In the genomic region with DNA sequence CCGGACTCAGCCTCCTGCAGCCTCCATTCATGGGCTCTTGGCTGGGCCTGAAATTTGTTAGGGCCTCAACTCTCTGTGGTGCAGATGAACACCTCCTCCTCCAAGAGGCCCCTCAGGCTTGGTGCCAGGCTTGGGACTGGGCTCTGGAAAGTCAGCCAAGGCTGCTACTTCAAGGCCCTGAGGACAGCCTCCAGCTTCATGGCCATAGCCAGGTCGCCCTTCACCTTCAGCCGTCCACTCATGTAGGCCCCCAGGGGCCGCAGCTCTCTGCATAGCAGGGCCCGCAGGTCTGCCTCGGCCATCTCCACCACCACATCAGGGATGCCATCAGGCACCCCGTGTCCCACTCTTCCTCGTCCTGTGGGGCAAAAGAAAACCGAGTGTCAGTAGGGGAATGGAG, we compare ENCODE assay signal across 13 cellular contexts. TPM values are rescaled to one million over a fixed set of nuclear protein-coding genes. Genes with fewer than 3 reads are reported as not detected.
A peak's percentile ranks its signal among the peaks of the same experiment; 100 is the strongest.
DNase-seq lines count a peak whose midpoint lies in the region; ATAC-seq and TF ChIP-seq lines count a peak whose summit lies in the region.
"Had no signal": no experiment of that assay in that cellular context is flagged by ENCODE, and none has a peak within 500 bp of the region (broad histone marks: within the 10 kb centered on the region; RNA-seq: fewer than 3 reads in every experiment).

No MANE protein-coding gene starts in this region.

- no peak for DNase-seq in activated CD4-positive, alpha-beta T cell treated with anti-CD3 and anti-CD28 coated beads, Interleukin-2, amount 10 ng/mL, durations not matched to agents 7 days and 5 days
- DNase-seq in activated CD4-positive, alpha-beta T cell treated with anti-CD3 and anti-CD28 coated beads for 4 hours, result no peak
- no peak for DNase-seq in mesenchymal stem cell
- DNase-seq in NCI-H2081 (lab: John Stamatoyannopoulos, UW), result no peak
- DNase-seq in GM23338 (ENCODE audit: low spot score), result no peak
- no peak for DNase-seq in HCEC 1CT
- DNase-seq: activated T-cell treated with anti-CD3 and anti-CD28 coated beads, Interleukin-2, amount 50 U/mL, for 72 hours; DND-41 had no signal

- peak overlapping the region; percentile 91 for H2BK120ac ChIP-seq in mesenchymal stem cell (ENCODE audit: low read depth, low read length)

- H3K4me1 ChIP-seq in mesenchymal stem cell (ENCODE audit: control insufficient read depth, insufficient read depth, low read depth, low read length), result peaks cover 70% of the 10 kb centered on the region
- H3K4me1 ChIP-seq in thymus (ENCODE audit: control insufficient read depth, insufficient read depth, low read length), result peaks cover 33% of the 10 kb centered on the region
- H3K4me1 ChIP-seq in GM23338 (ENCODE audit: insufficient read depth), result no peaks in the 10 kb centered on the region

- H3K14ac ChIP-seq in mesenchymal stem cell (ENCODE audit: low read length in 2 of 2), result peak overlapping the region in 1 of 2 experiments; percentile 96

- H3K79me2 ChIP-seq in GM23338 (replicated peaks; ENCODE audit: insufficient read depth), result no peaks in the 10 kb centered on the region

- H3K27me3 ChIP-seq in mesenchymal stem cell (ENCODE audit: control insufficient read depth in 1 of 2, insufficient read depth in 1 of 2, low read length in 2 of 2), result no peaks in the 10 kb centered on the region
- no peaks in the 10 kb centered on the region for H3K27me3 ChIP-seq in thymus (ENCODE audit: control insufficient read depth, insufficient read depth)
- H3K27me3 ChIP-seq in GM23338 (ENCODE audit: insufficient read depth), result no peaks in the 10 kb centered on the region
- H3K27me3 ChIP-seq: right lobe of liver had no signal

- POLR2A ChIA-PET in activated CD4-positive, alpha-beta T cell treated with anti-CD3 and anti-CD28 coated beads, Interleukin-2, amount 10 ng/mL, durations not matched to agents 7 days and 5 days (lab: Charles Lee), result interaction anchor here (1.0 kb wide), 1 partner anchor 11 kb away, joined by 3 read pairs; the partner anchor contains the start of gene PML

- peak overlapping the region; percentile 100 for H2BK5ac ChIP-seq in mesenchymal stem cell (ENCODE audit: low read depth, low read length, poor library complexity, severe bottlenecking)

- H4K20me1 ChIP-seq in GM23338 (replicated peaks; ENCODE audit: insufficient read depth), result no peaks in the 10 kb centered on the region

- no peaks in the 10 kb centered on the region for H3K9me2 ChIP-seq in GM23338 (ENCODE audit: insufficient read depth)

- H3K27ac Mint-ChIP-seq in activated CD4-positive, alpha-beta T cell treated with anti-CD3 and anti-CD28 coated beads, Interleukin-2, amount 10 ng/mL, durations not matched to agents 7 days and 5 days, result peak overlapping the region; percentile 65
- H3K27ac Mint-ChIP-seq in brain (peak overlapping the region; percentile 9 to 99 (median 94)), GM23338 (no peak overlapping the region)
- H3K27ac Mint-ChIP-seq: activated T-cell treated with anti-CD3 and anti-CD28 coated beads, Interleukin-2, amount 50 U/mL, for 72 hours had no signal

- no peaks in the 10 kb centered on the region for H3F3A ChIP-seq in GM23338 (replicated peaks; ENCODE audit: low read depth)

- H3K27me3 Mint-ChIP-seq in activated CD4-positive, alpha-beta T cell treated with anti-CD3 and anti-CD28 coated beads, Interleukin-2, amount 10 ng/mL, durations not matched to agents 7 days and 5 days, result no peaks in the 10 kb centered on the region
- H3K27me3 Mint-ChIP-seq in brain (peaks cover 7% of the 10 kb centered on the region), GM23338 (ENCODE audit: insufficient read depth, low read depth, poor library complexity) (peaks cover 12% of the 10 kb centered on the region)
- H3K27me3 Mint-ChIP-seq: dendritic cell treated with granulocyte-macrophage colony-stimulating factor and Interleukin-4, amounts not matched to agents 40 ng/mL and 50 ng/mL, for 4 days had no signal

- H3K4me3 Mint-ChIP-seq in activated CD4-positive, alpha-beta T cell treated with anti-CD3 and anti-CD28 coated beads, Interleukin-2, amount 10 ng/mL, durations not matched to agents 7 days and 5 days, result no peak overlapping the region
- H3K4me3 Mint-ChIP-seq in brain, result no peak overlapping the region
- H3K4me3 Mint-ChIP-seq in GM23338, result no peak overlapping the region
- H3K4me3 Mint-ChIP-seq: activated T-cell treated with anti-CD3 and anti-CD28 coated beads, Interleukin-2, amount 50 U/mL, for 72 hours; dendritic cell treated with granulocyte-macrophage colony-stimulating factor and Interleukin-4, amounts not matched to agents 40 ng/mL and 50 ng/mL, for 4 days had no signal

- peak overlapping the region in 1 of 2 experiments; percentile 7 for H3K4me3 ChIP-seq in mesenchymal stem cell (ENCODE audit: insufficient read depth in 1 of 2, low read depth in 1 of 2, low read length in 2 of 2)
- no peak overlapping the region for H3K4me3 ChIP-seq in thymus (ENCODE audit: low read length)
- H3K4me3 ChIP-seq in GM23338, result no peak overlapping the region
- H3K4me3 ChIP-seq: A549, right lobe of liver had no signal

- H3K9me3 Mint-ChIP-seq in activated CD4-positive, alpha-beta T cell treated with anti-CD3 and anti-CD28 coated beads, Interleukin-2, amount 10 ng/mL, durations not matched to agents 7 days and 5 days, result no peaks in the 10 kb centered on the region
- peaks cover 0 to 3% (median 0%) of the 10 kb centered on the region in 5 experiments for H3K9me3 Mint-ChIP-seq in brain
- no peaks in the 10 kb centered on the region for H3K9me3 Mint-ChIP-seq in GM23338
- H3K9me3 Mint-ChIP-seq: activated T-cell treated with anti-CD3 and anti-CD28 coated beads, Interleukin-2, amount 50 U/mL, for 72 hours; dendritic cell treated with granulocyte-macrophage colony-stimulating factor and Interleukin-4, amounts not matched to agents 40 ng/mL and 50 ng/mL, for 4 days had no signal

- H3K79me1 ChIP-seq in mesenchymal stem cell (replicated peaks; ENCODE audit: low read length, poor library complexity, severe bottlenecking), result peaks cover 3% of the 10 kb centered on the region

- no peak for TF ChIP-seq CTCF in brain (conservative IDR thresholded peaks at IDR 0.05)
- no peak for TF ChIP-seq CTCF in GM23338 (conservative IDR thresholded peaks at IDR 0.05; ENCODE audit: low read depth in 2 of 2)

- peak overlapping the region; percentile 99 for H3K27ac ChIP-seq in mesenchymal stem cell (ENCODE audit: low read length, poor library complexity, severe bottlenecking)
- peak overlapping the region; percentile 37 for H3K27ac ChIP-seq in thymus (ENCODE audit: low read depth)
- H3K27ac ChIP-seq in GM23338 (ENCODE audit: low read depth), result no peak overlapping the region
- H3K27ac ChIP-seq: right lobe of liver had no signal

- ATAC-seq in GM23338, result no peak
- ATAC-seq: activated T-cell treated with anti-CD3 and anti-CD28 coated beads, Interleukin-2, amount 50 U/mL, for 72 hours had no signal

- H3K9ac ChIP-seq in mesenchymal stem cell (ENCODE audit: low read length), result peak overlapping the region; percentile 82

- H3K36me3 ChIP-seq in mesenchymal stem cell (ENCODE audit: control insufficient read depth in 1 of 2, insufficient read depth in 2 of 2, low read depth in 1 of 2, low read length in 2 of 2) (peaks cover 21 to 27% of the 10 kb centered on the region in 2 experiments), thymus (ENCODE audit: control insufficient read depth, insufficient read depth) (peaks cover 35% of the 10 kb centered on the region), GM23338 (ENCODE audit: insufficient read depth) (no peaks in the 10 kb centered on the region)

- H2AFZ ChIP-seq in mesenchymal stem cell (ENCODE audit: low read depth, low read length) (no peak overlapping the region), GM23338 (no peak overlapping the region)

- CTCF ChIA-PET in activated CD4-positive, alpha-beta T cell treated with anti-CD3 and anti-CD28 coated beads, Interleukin-2, amount 10 ng/mL, durations not matched to agents 7 days and 5 days (lab: Charles Lee), result interaction anchor here (0.5 to 1.4 kb wide), 3 partner anchors 9 to 25 kb away, joined by 3 to 5 read pairs (median 3); partner anchors contain the start of gene STOML1

- H2BK12ac ChIP-seq in mesenchymal stem cell (ENCODE audit: low read length in 2 of 2), result peak overlapping the region; percentile 99 to 100

- H2AK5ac ChIP-seq in mesenchymal stem cell (ENCODE audit: low read length, severe bottlenecking), result peak overlapping the region; percentile 99

- H4K91ac ChIP-seq in mesenchymal stem cell (ENCODE audit: low read length), result peak overlapping the region; percentile 99

- peaks cover 57% of the 10 kb centered on the region for H3K4me1 Mint-ChIP-seq in activated CD4-positive, alpha-beta T cell treated with anti-CD3 and anti-CD28 coated beads, Interleukin-2, amount 10 ng/mL, durations not matched to agents 7 days and 5 days
- peaks cover 53% of the 10 kb centered on the region for H3K4me1 Mint-ChIP-seq in brain
- no peaks in the 10 kb centered on the region; the same call in 2 of the 3 replicates for H3K4me1 Mint-ChIP-seq in GM23338

- H3K9me3 ChIP-seq in mesenchymal stem cell (ENCODE audit: control insufficient read depth, low read length) (no peaks in the 10 kb centered on the region), thymus (ENCODE audit: control insufficient read depth) (no peaks in the 10 kb centered on the region)
- H3K9me3 ChIP-seq: A549, right lobe of liver had no signal

- H3K4ac ChIP-seq in mesenchymal stem cell (ENCODE audit: low read depth in 1 of 2, low read length in 2 of 2), result peak overlapping the region; percentile 98 to 99

- H3K36me3 Mint-ChIP-seq in activated CD4-positive, alpha-beta T cell treated with anti-CD3 and anti-CD28 coated beads, Interleukin-2, amount 10 ng/mL, durations not matched to agents 7 days and 5 days (ENCODE audit: low read depth), result peaks cover 11% of the 10 kb centered on the region
- H3K36me3 Mint-ChIP-seq in brain (no peaks in the 10 kb centered on the region), GM23338 (ENCODE audit: low read depth) (no peaks in the 10 kb centered on the region; the same call in 2 of the 3 replicates)

- 97% methylated on average over 9 of the region's 9 CpGs for WGBS in mesenchymal stem cell
- 98% methylated on average over 9 of the region's 9 CpGs for WGBS in thymus

- peak overlapping the region; percentile 88 for H2BK15ac ChIP-seq in mesenchymal stem cell (ENCODE audit: low read depth, poor library complexity, severe bottlenecking)

- H3K4me2 ChIP-seq in mesenchymal stem cell (ENCODE audit: low read length, poor library complexity, severe bottlenecking) (no peak overlapping the region), GM23338 (no peak overlapping the region)

- H3K18ac ChIP-seq in mesenchymal stem cell (ENCODE audit: low read depth in 1 of 2, low read length in 2 of 2), result peak overlapping the region; percentile 94 to 99

- peak overlapping the region in 1 of 2 experiments; percentile 56 for H3K23ac ChIP-seq in mesenchymal stem cell (ENCODE audit: low read length in 2 of 2)

- peak overlapping the region; percentile 93 for H4K8ac ChIP-seq in mesenchymal stem cell (ENCODE audit: low read length)

RNA-seq across cellular contexts. Expression of gene STOML1, which starts 8.3 kb away (rescaled TPM):
- total RNA-seq in activated CD4-positive, alpha-beta T cell treated with anti-CD3 and anti-CD28 coated beads, Interleukin-2, amount 10 ng/mL, durations not matched to agents 7 days and 5 days, result 10 to 100 TPM; 12.0 to 12.8 TPM
- polyA plus RNA-seq in brain (ENCODE audit: insufficient read depth, low read depth, low replicate concordance), result 40.5 TPM
- 7.8 TPM for polyA plus RNA-seq in mesenchymal stem cell (2013, experiment 1 of 2)
- polyA plus RNA-seq in mesenchymal stem cell (2013, experiment 2 of 2), result 8.5 TPM
- polyA plus RNA-seq in thymus, result 19.1 TPM
- 2.4 and 2.7 TPM in 2 replicates for total RNA-seq in GM23338 (2014; rRNA removed; shearing (Covaris generic))
- 1.5 and 2.3 TPM in 2 replicates for polyA plus RNA-seq in GM23338 (2016; fragmentation: Nextera tagmentation; extraction: Ambion mirVana)

RNA-seq across cellular contexts. Expression of gene PML, which starts 10.7 kb away (rescaled TPM):
- 100 to 1,000 TPM; 118 to 122 TPM for total RNA-seq in activated CD4-positive, alpha-beta T cell treated with anti-CD3 and anti-CD28 coated beads, Interleukin-2, amount 10 ng/mL, durations not matched to agents 7 days and 5 days
- polyA plus RNA-seq in brain (ENCODE audit: insufficient read depth, low read depth, low replicate concordance) (37.7 TPM), thymus (35.7 TPM), GM23338 (2016; fragmentation: Nextera tagmentation; extraction: Ambion mirVana) (18.9 and 19.0 TPM in 2 replicates)
- polyA plus RNA-seq in mesenchymal stem cell (2013, experiment 1 of 2), result 49.0 TPM
- polyA plus RNA-seq in mesenchymal stem cell (2013, experiment 2 of 2), result 51.3 TPM
- total RNA-seq in GM23338 (2014; rRNA removed; shearing (Covaris generic)), result 73.1 and 85.3 TPM in 2 replicates

RNA-seq across cellular contexts. Expression of gene LOXL1, which starts 57.5 kb away (rescaled TPM):
- total RNA-seq in activated CD4-positive, alpha-beta T cell treated with anti-CD3 and anti-CD28 coated beads, Interleukin-2, amount 10 ng/mL, durations not matched to agents 7 days and 5 days, result 1 to 10 TPM; 3.4 to 3.5 TPM
- polyA plus RNA-seq in brain (ENCODE audit: insufficient read depth, low read depth, low replicate concordance), result 6.0 TPM
- 187 TPM for polyA plus RNA-seq in mesenchymal stem cell (2013, experiment 1 of 2)
- polyA plus RNA-seq in mesenchymal stem cell (2013, experiment 2 of 2), result 181 TPM
- polyA plus RNA-seq in thymus, result 6.7 TPM
- 6.8 and 10.8 TPM in 2 replicates for total RNA-seq in GM23338 (2014; rRNA removed; shearing (Covaris generic))
- 6.9 and 10.3 TPM in 2 replicates for polyA plus RNA-seq in GM23338 (2016; fragmentation: Nextera tagmentation; extraction: Ambion mirVana)
